Comparison of ENCODE assay signal across 1 cellular context in the genomic region with DNA sequence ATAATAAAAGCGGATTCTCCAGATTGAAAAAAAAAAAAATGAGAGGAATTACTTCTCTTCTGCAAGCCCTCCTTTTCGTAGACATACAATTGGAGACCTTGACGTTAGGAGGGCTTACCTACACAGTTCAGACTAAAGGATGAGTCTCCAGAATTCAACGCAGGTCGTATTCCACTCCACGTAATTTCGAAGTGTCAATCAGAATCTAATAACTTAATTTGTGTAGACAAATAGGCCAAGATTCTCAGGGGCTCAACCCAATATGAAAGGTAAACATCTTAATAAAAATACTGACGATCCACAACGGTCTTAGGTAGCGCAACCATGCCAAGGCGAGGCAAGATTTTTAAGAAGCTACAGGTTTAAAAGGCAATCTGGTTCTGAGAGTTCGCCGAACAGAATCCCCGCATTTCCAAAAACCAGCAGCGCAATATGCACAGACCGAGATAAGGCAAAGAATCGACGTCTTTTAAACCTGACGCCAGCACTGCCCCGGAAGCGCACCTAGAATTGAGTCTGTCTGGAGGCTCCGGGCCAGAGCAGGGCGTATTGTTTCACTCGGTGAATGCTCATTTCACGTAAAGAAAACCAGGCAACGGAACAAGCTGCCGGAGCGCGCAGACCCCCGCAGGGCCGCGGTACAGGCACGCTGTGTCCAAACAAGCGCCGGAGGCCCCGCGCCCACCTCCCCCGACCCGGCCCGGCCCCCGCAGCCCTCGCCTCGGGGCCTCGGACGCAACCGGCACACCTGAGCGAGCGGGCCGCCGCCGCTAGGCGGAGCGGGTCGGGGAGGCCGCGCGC.
TF ChIP-seq lines count a peak whose summit lies in the region.

No MANE protein-coding gene starts in this region.

TF ChIP-seq in K562, 482 proteins besides CTCF, POLR2A, EP300 and RAD21 (continues in another document):
- no peak for TF ChIP-seq U2AF2 (optimal IDR thresholded peaks at IDR 0.05; ENCODE audit: low read depth, low read length)
- no peak for TF ChIP-seq MTF1 (CRISPR knock-in tag; IDR thresholded peaks at IDR 0.05; ENCODE audit: borderline replicate concordance)
- 0 out of 2 replicates have a peak, but pooled peaks have one; percentile 77 for TF ChIP-seq KDM2B (CRISPR knock-in tag; IDR thresholded peaks at IDR 0.05)
- TF ChIP-seq, protein P1, sequence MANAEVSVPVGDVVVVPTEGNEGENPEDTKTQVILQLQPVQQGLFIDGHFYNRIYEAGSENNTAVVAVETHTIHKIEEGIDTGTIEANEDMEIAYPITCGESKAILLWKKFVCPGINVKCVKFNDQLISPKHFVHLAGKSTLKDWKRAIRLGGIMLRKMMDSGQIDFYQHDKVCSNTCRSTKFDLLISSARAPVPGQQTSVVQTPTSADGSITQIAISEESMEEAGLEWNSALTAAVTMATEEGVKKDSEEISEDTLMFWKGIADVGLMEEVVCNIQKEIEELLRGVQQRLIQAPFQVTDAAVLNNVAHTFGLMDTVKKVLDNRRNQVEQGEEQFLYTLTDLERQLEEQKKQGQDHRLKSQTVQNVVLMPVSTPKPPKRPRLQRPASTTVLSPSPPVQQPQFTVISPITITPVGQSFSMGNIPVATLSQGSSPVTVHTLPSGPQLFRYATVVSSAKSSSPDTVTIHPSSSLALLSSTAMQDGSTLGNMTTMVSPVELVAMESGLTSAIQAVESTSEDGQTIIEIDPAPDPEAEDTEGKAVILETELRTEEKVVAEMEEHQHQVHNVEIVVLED (CRISPR knock-in tag; IDR thresholded peaks at IDR 0.05): no peak
- TF ChIP-seq PHB (CRISPR knock-in tag; IDR thresholded peaks at IDR 0.05): no peak
- TF ChIP-seq ZNF253 (CRISPR knock-in tag; conservative IDR thresholded peaks at IDR 0.05): no peak
- TF ChIP-seq DMBX1 (CRISPR knock-in tag; IDR thresholded peaks at IDR 0.05; ENCODE audit: borderline replicate concordance): 0 out of 2 replicates have a peak, but pooled peaks have one; percentile 4
- no peak for TF ChIP-seq SP2 (IDR thresholded peaks at IDR 0.05; ENCODE audit: extremely low read depth, low read depth, low read length, poor library complexity, severe bottlenecking)
- no peak for TF ChIP-seq ZFP36 (IDR thresholded peaks at IDR 0.05; ENCODE audit: low read depth, low read length, partially characterized antibody)
- TF ChIP-seq CBX5 (IDR thresholded peaks at IDR 0.05; ENCODE audit: borderline replicate concordance, low read depth): no peak
- no peak for TF ChIP-seq PTBP1 (IDR thresholded peaks at IDR 0.05; ENCODE audit: low read depth, low read length)
- TF ChIP-seq MYNN (IDR thresholded peaks at IDR 0.05): no peak
- no peak for TF ChIP-seq MYNN (CRISPR knock-in tag; IDR thresholded peaks at IDR 0.05)
- TF ChIP-seq RBFOX2 (IDR thresholded peaks at IDR 0.05; ENCODE audit: low read depth, low read length): no peak
- no peak for TF ChIP-seq MYC (IDR thresholded peaks at IDR 0.05; ENCODE audit: low read depth, low read length)
- no peak for TF ChIP-seq MYC (CRISPR knock-in tag; IDR thresholded peaks at IDR 0.05; ENCODE audit: borderline replicate concordance, low read depth)
- TF ChIP-seq NFXL1 (CRISPR knock-in tag; IDR thresholded peaks at IDR 0.05): no peak
- TF ChIP-seq ZNF184 (CRISPR knock-in tag; IDR thresholded peaks at IDR 0.05): no peak
- no peak for TF ChIP-seq ZNF41 (CRISPR knock-in tag; conservative IDR thresholded peaks at IDR 0.05)
- peak in 1 of 2 experiments; percentile 82; a peak in 2 of 4 replicates for TF ChIP-seq TEAD1 (CRISPR knock-in tag; IDR thresholded peaks at IDR 0.05)
- TF ChIP-seq MEF2A (IDR thresholded peaks at IDR 0.05; ENCODE audit: control insufficient read depth, low read depth, low read length): no peak
- TF ChIP-seq, protein P2, sequence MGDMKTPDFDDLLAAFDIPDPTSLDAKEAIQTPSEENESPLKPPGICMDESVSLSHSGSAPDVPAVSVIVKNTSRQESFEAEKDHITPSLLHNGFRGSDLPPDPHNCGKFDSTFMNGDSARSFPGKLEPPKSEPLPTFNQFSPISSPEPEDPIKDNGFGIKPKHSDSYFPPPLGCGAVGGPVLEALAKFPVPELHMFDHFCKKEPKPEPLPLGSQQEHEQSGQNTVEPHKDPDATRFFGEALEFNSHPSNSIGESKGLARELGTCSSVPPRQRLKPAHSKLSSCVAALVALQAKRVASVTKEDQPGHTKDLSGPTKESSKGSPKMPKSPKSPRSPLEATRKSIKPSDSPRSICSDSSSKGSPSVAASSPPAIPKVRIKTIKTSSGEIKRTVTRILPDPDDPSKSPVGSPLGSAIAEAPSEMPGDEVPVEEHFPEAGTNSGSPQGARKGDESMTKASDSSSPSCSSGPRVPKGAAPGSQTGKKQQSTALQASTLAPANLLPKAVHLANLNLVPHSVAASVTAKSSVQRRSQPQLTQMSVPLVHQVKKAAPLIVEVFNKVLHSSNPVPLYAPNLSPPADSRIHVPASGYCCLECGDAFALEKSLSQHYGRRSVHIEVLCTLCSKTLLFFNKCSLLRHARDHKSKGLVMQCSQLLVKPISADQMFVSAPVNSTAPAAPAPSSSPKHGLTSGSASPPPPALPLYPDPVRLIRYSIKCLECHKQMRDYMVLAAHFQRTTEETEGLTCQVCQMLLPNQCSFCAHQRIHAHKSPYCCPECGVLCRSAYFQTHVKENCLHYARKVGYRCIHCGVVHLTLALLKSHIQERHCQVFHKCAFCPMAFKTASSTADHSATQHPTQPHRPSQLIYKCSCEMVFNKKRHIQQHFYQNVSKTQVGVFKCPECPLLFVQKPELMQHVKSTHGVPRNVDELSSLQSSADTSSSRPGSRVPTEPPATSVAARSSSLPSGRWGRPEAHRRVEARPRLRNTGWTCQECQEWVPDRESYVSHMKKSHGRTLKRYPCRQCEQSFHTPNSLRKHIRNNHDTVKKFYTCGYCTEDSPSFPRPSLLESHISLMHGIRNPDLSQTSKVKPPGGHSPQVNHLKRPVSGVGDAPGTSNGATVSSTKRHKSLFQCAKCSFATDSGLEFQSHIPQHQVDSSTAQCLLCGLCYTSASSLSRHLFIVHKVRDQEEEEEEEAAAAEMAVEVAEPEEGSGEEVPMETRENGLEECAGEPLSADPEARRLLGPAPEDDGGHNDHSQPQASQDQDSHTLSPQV (IDR thresholded peaks at IDR 0.05): peak; percentile 35; the same call in 1 of the 2 replicates
- TF ChIP-seq, protein P3, sequence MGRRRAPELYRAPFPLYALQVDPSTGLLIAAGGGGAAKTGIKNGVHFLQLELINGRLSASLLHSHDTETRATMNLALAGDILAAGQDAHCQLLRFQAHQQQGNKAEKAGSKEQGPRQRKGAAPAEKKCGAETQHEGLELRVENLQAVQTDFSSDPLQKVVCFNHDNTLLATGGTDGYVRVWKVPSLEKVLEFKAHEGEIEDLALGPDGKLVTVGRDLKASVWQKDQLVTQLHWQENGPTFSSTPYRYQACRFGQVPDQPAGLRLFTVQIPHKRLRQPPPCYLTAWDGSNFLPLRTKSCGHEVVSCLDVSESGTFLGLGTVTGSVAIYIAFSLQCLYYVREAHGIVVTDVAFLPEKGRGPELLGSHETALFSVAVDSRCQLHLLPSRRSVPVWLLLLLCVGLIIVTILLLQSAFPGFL (CRISPR knock-in tag; IDR thresholded peaks at IDR 0.05): 0 out of 2 replicates have a peak, but pooled peaks have one; percentile 32
- no peak for TF ChIP-seq ZKSCAN3 (CRISPR knock-in tag; IDR thresholded peaks at IDR 0.05)
- no peak; the same call in 1 of the 2 replicates for TF ChIP-seq ZNF354B (CRISPR knock-in tag; IDR thresholded peaks at IDR 0.05)
- TF ChIP-seq, protein P4, sequence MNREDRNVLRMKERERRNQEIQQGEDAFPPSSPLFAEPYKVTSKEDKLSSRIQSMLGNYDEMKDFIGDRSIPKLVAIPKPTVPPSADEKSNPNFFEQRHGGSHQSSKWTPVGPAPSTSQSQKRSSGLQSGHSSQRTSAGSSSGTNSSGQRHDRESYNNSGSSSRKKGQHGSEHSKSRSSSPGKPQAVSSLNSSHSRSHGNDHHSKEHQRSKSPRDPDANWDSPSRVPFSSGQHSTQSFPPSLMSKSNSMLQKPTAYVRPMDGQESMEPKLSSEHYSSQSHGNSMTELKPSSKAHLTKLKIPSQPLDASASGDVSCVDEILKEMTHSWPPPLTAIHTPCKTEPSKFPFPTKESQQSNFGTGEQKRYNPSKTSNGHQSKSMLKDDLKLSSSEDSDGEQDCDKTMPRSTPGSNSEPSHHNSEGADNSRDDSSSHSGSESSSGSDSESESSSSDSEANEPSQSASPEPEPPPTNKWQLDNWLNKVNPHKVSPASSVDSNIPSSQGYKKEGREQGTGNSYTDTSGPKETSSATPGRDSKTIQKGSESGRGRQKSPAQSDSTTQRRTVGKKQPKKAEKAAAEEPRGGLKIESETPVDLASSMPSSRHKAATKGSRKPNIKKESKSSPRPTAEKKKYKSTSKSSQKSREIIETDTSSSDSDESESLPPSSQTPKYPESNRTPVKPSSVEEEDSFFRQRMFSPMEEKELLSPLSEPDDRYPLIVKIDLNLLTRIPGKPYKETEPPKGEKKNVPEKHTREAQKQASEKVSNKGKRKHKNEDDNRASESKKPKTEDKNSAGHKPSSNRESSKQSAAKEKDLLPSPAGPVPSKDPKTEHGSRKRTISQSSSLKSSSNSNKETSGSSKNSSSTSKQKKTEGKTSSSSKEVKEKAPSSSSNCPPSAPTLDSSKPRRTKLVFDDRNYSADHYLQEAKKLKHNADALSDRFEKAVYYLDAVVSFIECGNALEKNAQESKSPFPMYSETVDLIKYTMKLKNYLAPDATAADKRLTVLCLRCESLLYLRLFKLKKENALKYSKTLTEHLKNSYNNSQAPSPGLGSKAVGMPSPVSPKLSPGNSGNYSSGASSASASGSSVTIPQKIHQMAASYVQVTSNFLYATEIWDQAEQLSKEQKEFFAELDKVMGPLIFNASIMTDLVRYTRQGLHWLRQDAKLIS (CRISPR knock-in tag; IDR thresholded peaks at IDR 0.05): peak; percentile 60; the same call in 1 of the 2 replicates
- no peak for TF ChIP-seq YBX1 (IDR thresholded peaks at IDR 0.05)
- TF ChIP-seq, protein P5, sequence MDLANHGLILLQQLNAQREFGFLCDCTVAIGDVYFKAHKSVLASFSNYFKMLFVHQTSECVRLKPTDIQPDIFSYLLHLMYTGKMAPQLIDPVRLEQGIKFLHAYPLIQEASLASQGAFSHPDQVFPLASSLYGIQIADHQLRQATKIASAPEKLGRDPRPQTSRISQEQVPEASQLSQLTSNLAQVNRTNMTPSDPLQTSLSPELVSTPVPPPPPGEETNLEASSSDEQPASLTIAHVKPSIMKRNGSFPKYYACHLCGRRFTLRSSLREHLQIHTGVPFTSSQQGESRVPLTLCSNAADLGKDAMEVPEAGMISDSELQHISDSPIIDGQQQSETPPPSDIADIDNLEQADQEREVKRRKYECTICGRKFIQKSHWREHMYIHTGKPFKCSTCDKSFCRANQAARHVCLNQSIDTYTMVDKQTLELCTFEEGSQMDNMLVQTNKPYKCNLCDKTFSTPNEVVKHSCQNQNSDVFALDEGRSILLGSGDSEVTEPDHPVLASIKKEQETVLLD (IDR thresholded peaks at IDR 0.05): no peak
- peak; percentile 87 for TF ChIP-seq CXXC5 (CRISPR knock-in tag; IDR thresholded peaks at IDR 0.05)
- no peak for TF ChIP-seq CCAR2 (IDR thresholded peaks at IDR 0.05; ENCODE audit: low read depth, low read length)
- no peak for TF ChIP-seq ZNF239 (CRISPR knock-in tag; IDR thresholded peaks at IDR 0.05)
- TF ChIP-seq NR2C1 (IDR thresholded peaks at IDR 0.05): peak; percentile 78
- TF ChIP-seq NR2C1 (tag; IDR thresholded peaks at IDR 0.05): peak; percentile 85
- TF ChIP-seq FOS (IDR thresholded peaks at IDR 0.05; ENCODE audit: extremely low read depth, insufficient read length): no peak
- no peak for TF ChIP-seq ZNF133 (CRISPR knock-in tag; IDR thresholded peaks at IDR 0.05)
- TF ChIP-seq L3MBTL2 (IDR thresholded peaks at IDR 0.05): no peak
- no peak for TF ChIP-seq ELF2 (CRISPR knock-in tag; IDR thresholded peaks at IDR 0.05)
- TF ChIP-seq ZKSCAN1 (IDR thresholded peaks at IDR 0.05; ENCODE audit: low read depth, low read length): no peak
- TF ChIP-seq KAT8 (IDR thresholded peaks at IDR 0.05; ENCODE audit: low read depth): no peak
- TF ChIP-seq GATAD2A (IDR thresholded peaks at IDR 0.05): no peak
- no peak for TF ChIP-seq TRIM28 (IDR thresholded peaks at IDR 0.05)
- TF ChIP-seq, protein P6, sequence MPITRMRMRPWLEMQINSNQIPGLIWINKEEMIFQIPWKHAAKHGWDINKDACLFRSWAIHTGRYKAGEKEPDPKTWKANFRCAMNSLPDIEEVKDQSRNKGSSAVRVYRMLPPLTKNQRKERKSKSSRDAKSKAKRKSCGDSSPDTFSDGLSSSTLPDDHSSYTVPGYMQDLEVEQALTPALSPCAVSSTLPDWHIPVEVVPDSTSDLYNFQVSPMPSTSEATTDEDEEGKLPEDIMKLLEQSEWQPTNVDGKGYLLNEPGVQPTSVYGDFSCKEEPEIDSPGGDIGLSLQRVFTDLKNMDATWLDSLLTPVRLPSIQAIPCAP (CRISPR knock-in tag; IDR thresholded peaks at IDR 0.05; ENCODE audit: borderline replicate concordance): no peak
- TF ChIP-seq ZFX (CRISPR knock-in tag; IDR thresholded peaks at IDR 0.05): no peak; the same call in 1 of the 2 replicates
- no peak for TF ChIP-seq FOXM1 (IDR thresholded peaks at IDR 0.05; ENCODE audit: low read depth)
- TF ChIP-seq FOXM1 (CRISPR knock-in tag; IDR thresholded peaks at IDR 0.05; ENCODE audit: low read depth): no peak
- no peak for TF ChIP-seq ADNP (tag; IDR thresholded peaks at IDR 0.05)
- TF ChIP-seq NCOA6 (IDR thresholded peaks at IDR 0.05): no peak
- TF ChIP-seq, protein P7, sequence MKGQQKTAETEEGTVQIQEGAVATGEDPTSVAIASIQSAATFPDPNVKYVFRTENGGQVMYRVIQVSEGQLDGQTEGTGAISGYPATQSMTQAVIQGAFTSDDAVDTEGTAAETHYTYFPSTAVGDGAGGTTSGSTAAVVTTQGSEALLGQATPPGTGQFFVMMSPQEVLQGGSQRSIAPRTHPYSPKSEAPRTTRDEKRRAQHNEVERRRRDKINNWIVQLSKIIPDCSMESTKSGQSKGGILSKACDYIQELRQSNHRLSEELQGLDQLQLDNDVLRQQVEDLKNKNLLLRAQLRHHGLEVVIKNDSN (CRISPR knock-in tag; IDR thresholded peaks at IDR 0.05): no peak
- no peak for TF ChIP-seq ZNF699 (CRISPR knock-in tag; IDR thresholded peaks at IDR 0.05; ENCODE audit: insufficient replicate concordance)
- TF ChIP-seq MED1 (CRISPR knock-in tag; IDR thresholded peaks at IDR 0.05; ENCODE audit: borderline replicate concordance): peak; percentile 63; the same call in 1 of the 2 replicates
- TF ChIP-seq SMARCA4 (IDR thresholded peaks at IDR 0.05): peak; percentile 65; the same call in 1 of the 2 replicates
- TF ChIP-seq, protein P8, sequence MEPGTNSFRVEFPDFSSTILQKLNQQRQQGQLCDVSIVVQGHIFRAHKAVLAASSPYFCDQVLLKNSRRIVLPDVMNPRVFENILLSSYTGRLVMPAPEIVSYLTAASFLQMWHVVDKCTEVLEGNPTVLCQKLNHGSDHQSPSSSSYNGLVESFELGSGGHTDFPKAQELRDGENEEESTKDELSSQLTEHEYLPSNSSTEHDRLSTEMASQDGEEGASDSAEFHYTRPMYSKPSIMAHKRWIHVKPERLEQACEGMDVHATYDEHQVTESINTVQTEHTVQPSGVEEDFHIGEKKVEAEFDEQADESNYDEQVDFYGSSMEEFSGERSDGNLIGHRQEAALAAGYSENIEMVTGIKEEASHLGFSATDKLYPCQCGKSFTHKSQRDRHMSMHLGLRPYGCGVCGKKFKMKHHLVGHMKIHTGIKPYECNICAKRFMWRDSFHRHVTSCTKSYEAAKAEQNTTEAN (CRISPR knock-in tag; IDR thresholded peaks at IDR 0.05): peak; percentile 30; the same call in 1 of the 2 replicates
- no peak for TF ChIP-seq STAT5B (CRISPR knock-in tag; IDR thresholded peaks at IDR 0.05)
- no peak for TF ChIP-seq PPARD (CRISPR knock-in tag; IDR thresholded peaks at IDR 0.05)
- TF ChIP-seq CHD4 (IDR thresholded peaks at IDR 0.05; ENCODE audit: insufficient read depth, insufficient replicate concordance, low read depth, low read length, poor library complexity, severe bottlenecking): no peak
